13 cellular contexts compared by ENCODE assay signal in the genomic region with DNA sequence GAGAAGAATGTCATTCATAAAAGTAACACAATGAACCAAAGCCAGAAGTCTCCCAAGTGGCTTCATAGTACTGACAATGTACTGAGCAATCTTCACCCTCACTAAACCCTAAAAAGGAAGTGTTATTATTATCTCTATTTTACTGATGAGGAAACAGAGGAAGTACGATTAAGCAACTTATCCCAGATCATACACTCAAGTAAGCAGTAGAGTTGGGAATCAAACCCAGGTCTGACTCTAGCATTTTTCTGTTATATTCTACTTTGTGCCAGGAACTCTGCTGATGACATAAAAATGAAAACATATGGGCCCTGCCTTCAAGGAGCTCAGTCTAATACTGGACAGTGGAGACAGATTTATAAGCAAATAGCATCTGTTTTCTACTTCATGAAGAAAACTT.
DNase-seq lines count a peak whose midpoint lies in the region; ATAC-seq and TF ChIP-seq lines count a peak whose summit lies in the region.
"Had no signal": no experiment of that assay in that cellular context is flagged by ENCODE, and none has a peak within 500 bp of the region (broad histone marks: within the 10 kb centered on the region; RNA-seq: fewer than 3 reads in every experiment).

No MANE protein-coding gene starts in this region.

- TF ChIP-seq CTCF in left lung (IDR thresholded peaks at IDR 0.05) (no peak), vagina (IDR thresholded peaks at IDR 0.05) (no peak)

- H3K4me1 Mint-ChIP-seq in activated CD4-positive, alpha-beta T cell treated with anti-CD3 and anti-CD28 coated beads for 36 hours, result peaks cover 74% of the 10 kb centered on the region
- peaks cover 81% of the 10 kb centered on the region for H3K4me1 Mint-ChIP-seq in activated naive CD8-positive, alpha-beta T cell (ENCODE audit: low read depth)

- H3K4me3 Mint-ChIP-seq in activated CD4-positive, alpha-beta T cell treated with anti-CD3 and anti-CD28 coated beads for 36 hours, result no peak overlapping the region
- no peak overlapping the region for H3K4me3 Mint-ChIP-seq in activated naive CD8-positive, alpha-beta T cell

- no peaks in the 10 kb centered on the region for H3K27me3 Mint-ChIP-seq in activated CD4-positive, alpha-beta T cell treated with anti-CD3 and anti-CD28 coated beads for 36 hours
- H3K27me3 Mint-ChIP-seq in activated naive CD8-positive, alpha-beta T cell, result no peaks in the 10 kb centered on the region

- H3K36me3 Mint-ChIP-seq in activated CD4-positive, alpha-beta T cell treated with anti-CD3 and anti-CD28 coated beads for 36 hours (ENCODE audit: low read depth), result peaks cover 24% of the 10 kb centered on the region
- peaks cover 13% of the 10 kb centered on the region for H3K36me3 Mint-ChIP-seq in activated naive CD8-positive, alpha-beta T cell

- no peak for ATAC-seq in activated CD4-positive, alpha-beta T cell treated with anti-CD3 and anti-CD28 coated beads for 36 hours
- peak; percentile 33 for ATAC-seq in left lung

- CTCF ChIA-PET in activated CD4-positive, alpha-beta T cell treated with anti-CD3 and anti-CD28 coated beads for 36 hours (lab: Charles Lee), result interaction anchor here (0.9 kb wide), 1 partner anchor 21 kb away, joined by 3 read pairs; no protein-coding TSS in a partner anchor

- H3K27ac ChIP-seq in left lung (peak overlapping the region in 1 of 2 donors; percentile 35), vagina (no peak overlapping the region)
- H3K27ac ChIP-seq: coronary artery, parathyroid adenoma, thyroid gland had no signal

- TF ChIP-seq POLR2A in vagina (IDR thresholded peaks at IDR 0.05), result no peak

- H3K27ac Mint-ChIP-seq in activated CD4-positive, alpha-beta T cell treated with anti-CD3 and anti-CD28 coated beads for 36 hours, result peak overlapping the region; percentile 4
- H3K27ac Mint-ChIP-seq in activated naive CD8-positive, alpha-beta T cell, result peak overlapping the region; percentile 46

- POLR2A ChIA-PET in activated CD4-positive, alpha-beta T cell treated with anti-CD3 and anti-CD28 coated beads for 36 hours (lab: Charles Lee), result no interaction called here

- H3K36me3 ChIP-seq in left lung (no peaks in the 10 kb centered on the region), vagina (no peaks in the 10 kb centered on the region)
- H3K36me3 ChIP-seq: thyroid gland had no signal

- H3K4me1 ChIP-seq in left lung (peaks cover 0 to 18% of the 10 kb centered on the region in 2 donors), vagina (no peaks in the 10 kb centered on the region)
- H3K4me1 ChIP-seq: parathyroid adenoma, thyroid gland had no signal

- H3K9me3 Mint-ChIP-seq in activated CD4-positive, alpha-beta T cell treated with anti-CD3 and anti-CD28 coated beads for 36 hours (ENCODE audit: low read depth), result no peaks in the 10 kb centered on the region
- no peaks in the 10 kb centered on the region for H3K9me3 Mint-ChIP-seq in activated naive CD8-positive, alpha-beta T cell (ENCODE audit: low read depth)

- H3K9me3 ChIP-seq in left lung (no peaks in the 10 kb centered on the region), vagina (no peaks in the 10 kb centered on the region)
- H3K9me3 ChIP-seq: thyroid gland had no signal

- no peaks in the 10 kb centered on the region for H3K27me3 ChIP-seq in left lung
- no peaks in the 10 kb centered on the region for H3K27me3 ChIP-seq in vagina
- H3K27me3 ChIP-seq: thyroid gland had no signal

- no peak overlapping the region for H3K4me3 ChIP-seq in left lung
- H3K4me3 ChIP-seq in vagina, result no peak overlapping the region
- H3K4me3 ChIP-seq: coronary artery, thyroid gland had no signal

- intact Hi-C loops in activated CD4-positive, alpha-beta T cell treated with anti-CD3 and anti-CD28 coated beads for 36 hours (cut with DNase I, micrococcal nuclease), result no loop called here
- intact Hi-C loops in left lung (cut with DNase I), result no loop called here
- intact Hi-C loops in vagina (cut with DNase I), result no loop called here
- intact Hi-C loops in posterior vena cava (cut with DNase I), result no loop called here

- DNase-seq in activated CD4-positive, alpha-beta T cell treated with anti-CD3 and anti-CD28 coated beads for 36 hours, result no peak
- no peak for DNase-seq in activated CD4-positive, alpha-beta T cell treated with anti-CD3 and anti-CD28 coated beads, Interleukin-2, amount 50 U/mL, for 48 hours
- peak; percentile 49 to 59 for DNase-seq in Kasumi-1 (lab: John Stamatoyannopoulos, UW)
- DNase-seq in left lung, result no peak
- DNase-seq in vagina (ENCODE audit: extremely low spot score in 2 of 2), result no peak
- DNase-seq in posterior vena cava (ENCODE audit: low spot score), result no peak
- DNase-seq in activated gamma-delta T cell (lab: John Stamatoyannopoulos, UW), result no peak
- DNase-seq: midbrain, T-helper 9 cell, thyroid gland had no signal

Comparison
In these comparisons a context has a peak if more than half of its experiments do, and no peak if none do; other contexts are left out.
1. DNase-seq: peak in Kasumi-1 (2 of 2); none in activated CD4-positive, alpha-beta T cell treated with anti-CD3 and anti-CD28 coated beads for 36 hours (single experiment), activated CD4-positive, alpha-beta T cell treated with anti-CD3 and anti-CD28 coated beads, Interleukin-2, amount 50 U/mL, for 48 hours (0 of 2), left lung (0 of 2), vagina (0 of 2), posterior vena cava (single experiment) and activated gamma-delta T cell (single experiment).